In genomic region chr18:10313016-10313342, GRCh38 we compare ENCODE assay signal across 1 cellular context.
TF ChIP-seq lines count a peak whose summit lies in the region.

No MANE protein-coding gene starts in this region.

TF ChIP-seq in HepG2, 621 proteins besides CTCF, POLR2A, EP300 and RAD21 (continued from another document):
- TF ChIP-seq ZBED4 (CRISPR knock-in tag; IDR thresholded peaks at IDR 0.05; ENCODE audit: borderline replicate concordance) (no peak), PATZ1 (CRISPR knock-in tag; IDR thresholded peaks at IDR 0.05) (peak; percentile 41; the same call in 1 of the 2 replicates), ARNT2 (CRISPR knock-in tag; IDR thresholded peaks at IDR 0.05; ENCODE audit: low read depth) (no peak), TFAP4 (IDR thresholded peaks at IDR 0.05; ENCODE audit: borderline replicate concordance, low read depth) (no peak)
TF ChIP-seq in HepG2: peak in this region for 1.
